In genomic region chr18:7066965-7067555, GRCh38 we compare ENCODE assay signal across 21 cellular contexts. TPM values are rescaled to one million over a fixed set of nuclear protein-coding genes. Genes with fewer than 3 reads are reported as not detected.
DNase-seq lines count a peak whose midpoint lies in the region; ATAC-seq and TF ChIP-seq lines count a peak whose summit lies in the region.
"Had no signal": no experiment of that assay in that cellular context is flagged by ENCODE, and none has a peak within 500 bp of the region (broad histone marks: within the 10 kb centered on the region; RNA-seq: fewer than 3 reads in every experiment).

No MANE protein-coding gene starts in this region.

- intact Hi-C loops in testis (cut with DNase I; ENCODE audit: low total_unique reads) = no loop called here

- peak; percentile 41 for ATAC-seq in gastroesophageal sphincter
- ATAC-seq: GM12878 had no signal

- TF ChIP-seq CTCF in gastroesophageal sphincter (IDR thresholded peaks at IDR 0.05) (no peak), progenitor cell of endocrine pancreas (IDR thresholded peaks at IDR 0.05; ENCODE audit: unreplicated experiment) (no peak), testis (IDR thresholded peaks at IDR 0.05) (no peak)

- WGBS in gastroesophageal sphincter (ENCODE audit: low coverage in 1 of 2), 2 donors = 3 to 13% methylated on average over 4 of the region's 4 CpGs
- WGBS in testis, 2 donors = 44 to 50% methylated on average over 4 of the region's 4 CpGs

- H3K9me3 ChIP-seq in gastroesophageal sphincter = no peaks in the 10 kb centered on the region
- no peaks in the 10 kb centered on the region for H3K9me3 ChIP-seq in testis

- peaks cover 18% of the 10 kb centered on the region for H3K36me3 Mint-ChIP-seq in progenitor cell of endocrine pancreas (ENCODE audit: insufficient read depth)

- no peaks in the 10 kb centered on the region for H3K9me3 Mint-ChIP-seq in progenitor cell of endocrine pancreas (ENCODE audit: low read depth)

- H3K27me3 Mint-ChIP-seq in progenitor cell of endocrine pancreas = no peaks in the 10 kb centered on the region

- H3K36me3 ChIP-seq in gastroesophageal sphincter = no peaks in the 10 kb centered on the region
- H3K36me3 ChIP-seq in testis (ENCODE audit: low read depth, missing control alignments) = no peaks in the 10 kb centered on the region

- peaks cover 10% of the 10 kb centered on the region for H3K27me3 ChIP-seq in gastroesophageal sphincter
- no peaks in the 10 kb centered on the region for H3K27me3 ChIP-seq in testis

- H3K4me3 Mint-ChIP-seq in progenitor cell of endocrine pancreas (ENCODE audit: low read depth) = no peak overlapping the region

- H3K4me1 Mint-ChIP-seq in progenitor cell of endocrine pancreas (ENCODE audit: low read depth) = peaks cover 75% of the 10 kb centered on the region

- peak; percentile 58 for DNase-seq in SK-MEL-5 (ENCODE audit: low read depth, low spot score)
- DNase-seq in cerebellum (ENCODE audit: low spot score) = peak; percentile 21
- DNase-seq in progenitor cell of endocrine pancreas (ENCODE audit: low spot score, unreplicated experiment) = no peak
- DNase-seq in glomerular visceral epithelial cell (ENCODE audit: extremely low spot score) = no peak
- DNase-seq in middle frontal gyrus (ENCODE audit: extremely low spot score, low spot score) = no peak
- DNase-seq in testis = no peak
- no peak for DNase-seq in CD1c-positive myeloid dendritic cell (ENCODE audit: extremely low spot score)
- DNase-seq: AML-193, DMS153, GF-D8, GOT3, NCI-H1436, NCI-H1930, NCI-H226, NCI-H524 treated with DMSO at 0.1 percent for 48 hours, SHP77 treated with DMSO at 0.1 percent for 48 hours had no signal

- in situ Hi-C loops in SK-MEL-5 (cut with HindIII; ENCODE audit: low pct_unique_long_range_greater_than_20kb, low sequenced_read_pairs) = no loop called here

- H3K27ac Mint-ChIP-seq in progenitor cell of endocrine pancreas = peak overlapping the region; percentile 76

- H3K4me3 ChIP-seq in gastroesophageal sphincter (no peak overlapping the region), testis (no peak overlapping the region)
- H3K4me3 ChIP-seq: GM12878 had no signal

- peak overlapping the region in 1 of 4 donors; percentile 9 for H3K27ac ChIP-seq in gastroesophageal sphincter
- no peak overlapping the region for H3K27ac ChIP-seq in testis
- H3K27ac ChIP-seq: C4-2B, KMS-11 had no signal

- no peak for TF ChIP-seq POLR2A in gastroesophageal sphincter (IDR thresholded peaks at IDR 0.05)
- no peak for TF ChIP-seq POLR2A in testis (IDR thresholded peaks at IDR 0.05)

- H3K4me1 ChIP-seq in gastroesophageal sphincter = peaks cover 0 to 19% (median 10%) of the 10 kb centered on the region in 3 donors
- peaks cover 21% of the 10 kb centered on the region for H3K4me1 ChIP-seq in testis

- no peak for TF ChIP-seq EP300 in gastroesophageal sphincter (IDR thresholded peaks at IDR 0.05)

RNA-seq across cellular contexts. Expression of gene LAMA1, which starts 50.5 kb away (rescaled TPM):
- total RNA-seq in SK-MEL-5 (2014; rRNA removed; shearing (Covaris generic)) = 116 and 131 TPM in 2 replicates
- polyA plus RNA-seq in SK-MEL-5 (2015; cell fraction: cytosol; rRNA removed) = 149 and 195 TPM in 2 replicates
- 323 and 397 TPM in 2 replicates for polyA plus RNA-seq in SK-MEL-5 (2015; cell fraction: nucleus; rRNA removed)
- total RNA-seq in cerebellum (46.9 TPM), gastroesophageal sphincter (1 to 10 TPM in 1 of 4 donors, under 1 TPM in 3; under 0.01 to 1.0 (median 0.60) TPM), progenitor cell of endocrine pancreas (257 and 299 TPM in 2 replicates), testis (100 to 1,000 TPM; 141 to 146 TPM)
- polyA plus RNA-seq in testis (ENCODE audit: insufficient read depth, low read depth, low replicate concordance) = 35.7 TPM
- total RNA-seq: HT-29 had no signal

Comparison
In these comparisons a context has a peak if more than half of its experiments do, and no peak if none do; other contexts are left out.
1. DNase-seq: peak in SK-MEL-5 (single experiment) and cerebellum (single experiment); none in progenitor cell of endocrine pancreas (single experiment), glomerular visceral epithelial cell (single experiment), middle frontal gyrus (single experiment), testis (single experiment) and CD1c-positive myeloid dendritic cell (single experiment).
2. RNA of gene LAMA1, which starts 50.5 kb away (total RNA-seq): 257 to 299 TPM in progenitor cell of endocrine pancreas, 141 to 146 TPM in testis, 116 to 131 TPM in SK-MEL-5 and 46.9 TPM in cerebellum (single experiment); under 0.01 to 1.0 TPM in gastroesophageal sphincter; every median in the first group is over 10 times any median in the second.